8 cellular contexts compared by ENCODE assay signal in the genomic region with DNA sequence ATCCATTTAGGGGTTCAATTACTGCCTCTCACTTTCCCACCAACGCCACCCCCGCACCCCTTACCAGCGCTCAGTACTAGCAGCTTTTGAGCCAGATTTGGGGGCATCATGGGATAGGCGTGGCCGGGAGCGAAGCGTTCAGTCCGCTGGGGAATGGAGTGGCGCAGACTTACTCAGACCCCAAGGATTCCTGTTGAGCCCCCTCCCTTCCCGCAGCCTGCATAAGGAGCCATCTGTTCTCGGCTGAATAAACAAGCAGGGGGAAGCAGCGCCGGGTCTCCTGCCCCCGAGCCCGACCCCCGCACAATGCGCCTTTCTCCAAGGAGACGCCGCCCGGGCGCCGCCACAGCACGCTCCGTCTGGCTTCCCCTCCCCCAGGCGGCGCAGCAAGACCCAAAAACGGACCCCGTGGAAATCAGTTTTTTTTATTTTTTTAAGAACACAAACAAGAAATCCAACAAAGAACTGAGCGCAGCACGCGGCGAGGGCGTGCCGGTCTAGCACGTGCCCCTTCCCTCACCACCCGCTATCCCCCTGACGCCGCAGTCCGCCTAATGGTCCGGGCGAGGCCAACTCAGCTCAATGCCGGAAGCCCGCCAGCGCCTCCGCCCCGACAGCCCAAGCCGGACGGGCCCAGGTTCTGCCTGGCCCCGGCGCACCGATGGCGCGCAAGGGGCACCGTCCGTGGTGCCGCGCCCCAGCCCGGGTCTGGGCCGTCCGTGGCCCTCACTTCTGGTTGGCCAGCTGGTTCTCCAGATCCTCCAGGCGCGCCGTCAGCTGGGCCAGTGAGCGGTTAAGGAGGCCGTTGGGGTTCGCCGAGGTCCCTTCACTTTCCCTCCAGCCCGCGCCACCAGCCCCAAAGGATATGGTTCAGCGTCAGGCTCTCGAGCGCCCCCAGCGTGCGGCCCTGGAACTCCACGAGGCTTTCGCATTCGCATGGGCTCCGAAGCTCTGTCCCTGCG. TPM values are rescaled to one million over a fixed set of nuclear protein-coding genes. Genes with fewer than 3 reads are reported as not detected.
DNase-seq lines count a peak whose midpoint lies in the region; ATAC-seq and TF ChIP-seq lines count a peak whose summit lies in the region.

No MANE protein-coding gene starts in this region.

- H3K36me3 Mint-ChIP-seq in CD4-positive, alpha-beta T cell (ENCODE audit: low read depth): no peaks in the 10 kb centered on the region

- no peak overlapping the region for H3K27ac ChIP-seq in CD4-positive, alpha-beta T cell (ENCODE audit: low read depth, low read length)
- H3K27ac ChIP-seq in HEK293 (ENCODE audit: extremely low read depth, low read depth, low read length): no peak overlapping the region
- no peak overlapping the region for H3K27ac ChIP-seq in liver (ENCODE audit: low read depth in 1 of 2, low read length in 2 of 2)

- H3K9me3 ChIP-seq in CD4-positive, alpha-beta T cell (ENCODE audit: control insufficient read depth, low read length): no peaks in the 10 kb centered on the region
- H3K9me3 ChIP-seq in HEK293 (ENCODE audit: control insufficient read depth, insufficient read depth, low read depth, low read length) (no peaks in the 10 kb centered on the region), liver (ENCODE audit: control insufficient read depth in 4 of 4, low read length in 3 of 4) (no peaks in the 10 kb centered on the region)

- peak overlapping the region; percentile 82 for H3K4me3 Mint-ChIP-seq in CD4-positive, alpha-beta T cell

- H3K36me3 ChIP-seq in HEK293 (ENCODE audit: control insufficient read depth in 2 of 2, insufficient read depth in 1 of 2, low read length in 2 of 2) (no peaks in the 10 kb centered on the region), liver (ENCODE audit: control insufficient read depth in 4 of 4, insufficient read depth in 3 of 4, low read depth in 1 of 4, low read length in 3 of 4) (no peaks in the 10 kb centered on the region)

- POLR2A ChIA-PET in CD4-positive, alpha-beta T cell (lab: Charles Lee): interaction anchor here (1.0 kb wide), 1 partner anchor 9 kb away, joined by 3 read pairs; no protein-coding TSS in a partner anchor
- POLR2A ChIA-PET in HEK293 (lab: Yijun Ruan, JAX): interaction anchor here (0.8 to 1.1 kb wide), 3 partner anchors 25 to 408 kb away, joined by 3 read pairs; a partner anchor contains a TSS

- peaks cover 66% of the 10 kb centered on the region for H3K27me3 Mint-ChIP-seq in CD4-positive, alpha-beta T cell

- peak; percentile 95 for TF ChIP-seq CTCF in CD4-positive, alpha-beta T cell (IDR thresholded peaks at IDR 0.05)
- TF ChIP-seq CTCF in HEK293 (tag by site-specific recombination; IDR thresholded peaks at IDR 0.05) (peak; percentile 45; the same call in 1 of the 2 replicates), liver (IDR thresholded peaks at IDR 0.05; ENCODE audit: low read depth, low read length, missing input control) (peak; percentile 87)

- WGBS in liver: 7% methylated on average over 79 of the region's 79 CpGs

- H3K4me3 ChIP-seq in HEK293 (ENCODE audit: low read depth, low read length): peak overlapping the region; percentile 46
- H3K4me3 ChIP-seq in liver (ENCODE audit: low read depth in 1 of 3, low read length in 3 of 3): peak overlapping the region; percentile 4 to 45 (median 17)

- CTCF ChIA-PET in CD4-positive, alpha-beta T cell (lab: Charles Lee): interaction anchor here (0.6 to 2.3 kb wide), 14 partner anchors 10 to 1043 kb away, joined by 3 to 12 read pairs (median 3); a partner anchor contains a TSS
- CTCF ChIA-PET in HEK293 (lab: Yijun Ruan, JAX): interaction anchor here (0.5 to 5.9 kb wide), 68 partner anchors 8 to 478 kb away, joined by 3 to 58 read pairs (median 4); a partner anchor contains a TSS

- no peaks in the 10 kb centered on the region for H3K9me3 Mint-ChIP-seq in CD4-positive, alpha-beta T cell

- no peak overlapping the region for H3K9ac ChIP-seq in liver (ENCODE audit: low read depth in 1 of 2, low read length in 2 of 2)

- peak; percentile 92 for ATAC-seq in CD4-positive, alpha-beta T cell (ENCODE audit: poor library complexity)
- ATAC-seq in GM21786 (IDR thresholded peaks at IDR 0.05; ENCODE audit: unreplicated experiment): no peak

- peak; percentile 63 to 84 (median 72) for DNase-seq in CD4-positive, alpha-beta T cell
- DNase-seq in NCI-H345 (lab: John Stamatoyannopoulos, UW) (peak; percentile 85), dermis blood vessel endothelial cell (peak; percentile 81)
- peak; percentile 76 to 77 for DNase-seq in activated CD4-positive, alpha-beta T cell treated with anti-CD3 and anti-CD28 coated beads, Interleukin-2, amount 50 U/mL, for 24 hours (ENCODE audit: low read depth in 1 of 2, low spot score in 1 of 2)
- DNase-seq in stimulated activated CD4-positive, alpha-beta T cell treated with anti-CD3 and anti-CD28 coated beads, Interleukin-2, amount 100 ng/mL, for 48 hours: peak; percentile 89 to 91

- H3K27ac Mint-ChIP-seq in CD4-positive, alpha-beta T cell: no peak overlapping the region

- TF ChIP-seq RAD21 in liver (IDR thresholded peaks at IDR 0.05): peak; percentile 63 to 73

- peaks cover 23% of the 10 kb centered on the region for H3K27me3 ChIP-seq in CD4-positive, alpha-beta T cell (ENCODE audit: control insufficient read depth, insufficient read depth, low read length)
- H3K27me3 ChIP-seq in liver (ENCODE audit: control insufficient read depth in 4 of 4, insufficient read depth in 4 of 4, low read length in 3 of 4): peaks cover 0 to 2% (median 0%) of the 10 kb centered on the region in 4 donors

- no peaks in the 10 kb centered on the region for H3K4me1 ChIP-seq in HEK293 (ENCODE audit: control insufficient read depth, insufficient read depth, low read length)
- peaks cover 0 to 12% (median 6%) of the 10 kb centered on the region in 4 donors for H3K4me1 ChIP-seq in liver (ENCODE audit: control insufficient read depth in 4 of 4, insufficient read depth in 4 of 4, low read length in 3 of 4)

- intact Hi-C loops in CD4-positive, alpha-beta T cell (cut with DNase I, micrococcal nuclease): loop anchor here (5.0 kb wide), 2 partner anchors 281 to 606 kb away; no protein-coding TSS in a partner anchor

- no peaks in the 10 kb centered on the region for H3K4me1 Mint-ChIP-seq in CD4-positive, alpha-beta T cell (ENCODE audit: low read depth)

TF ChIP-seq in HEK293, 187 proteins besides CTCF, POLR2A, EP300 and RAD21:
- peak; percentile 35; the same call in 1 of the 2 replicates for TF ChIP-seq ZFHX2 (tag by site-specific recombination; conservative IDR thresholded peaks at IDR 0.05)
- no peak for TF ChIP-seq ZNF132 (tag by site-specific recombination; IDR thresholded peaks at IDR 0.05; ENCODE audit: borderline replicate concordance)

TF ChIP-seq in liver, 16 proteins besides CTCF, POLR2A, EP300 and RAD21:
- TF ChIP-seq YY1 (IDR thresholded peaks at IDR 0.05) (no peak), FOXA1 (IDR thresholded peaks at IDR 0.05) (no peak), RXRA (IDR thresholded peaks at IDR 0.05) (no peak), FOXA2 (IDR thresholded peaks at IDR 0.05) (no peak), HNF4A (conservative IDR thresholded peaks at IDR 0.05) (no peak), HNF4G (IDR thresholded peaks at IDR 0.05) (no peak), TAF1 (conservative IDR thresholded peaks at IDR 0.05) (no peak), NR2F2 (IDR thresholded peaks at IDR 0.05) (no peak)
- TF ChIP-seq, protein P1, sequence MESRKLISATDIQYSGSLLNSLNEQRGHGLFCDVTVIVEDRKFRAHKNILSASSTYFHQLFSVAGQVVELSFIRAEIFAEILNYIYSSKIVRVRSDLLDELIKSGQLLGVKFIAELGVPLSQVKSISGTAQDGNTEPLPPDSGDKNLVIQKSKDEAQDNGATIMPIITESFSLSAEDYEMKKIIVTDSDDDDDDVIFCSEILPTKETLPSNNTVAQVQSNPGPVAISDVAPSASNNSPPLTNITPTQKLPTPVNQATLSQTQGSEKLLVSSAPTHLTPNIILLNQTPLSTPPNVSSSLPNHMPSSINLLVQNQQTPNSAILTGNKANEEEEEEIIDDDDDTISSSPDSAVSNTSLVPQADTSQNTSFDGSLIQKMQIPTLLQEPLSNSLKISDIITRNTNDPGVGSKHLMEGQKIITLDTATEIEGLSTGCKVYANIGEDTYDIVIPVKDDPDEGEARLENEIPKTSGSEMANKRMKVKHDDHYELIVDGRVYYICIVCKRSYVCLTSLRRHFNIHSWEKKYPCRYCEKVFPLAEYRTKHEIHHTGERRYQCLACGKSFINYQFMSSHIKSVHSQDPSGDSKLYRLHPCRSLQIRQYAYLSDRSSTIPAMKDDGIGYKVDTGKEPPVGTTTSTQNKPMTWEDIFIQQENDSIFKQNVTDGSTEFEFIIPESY (IDR thresholded peaks at IDR 0.05): no peak

RNA-seq across cellular contexts. Expression of a gene that starts 13.3 kb away (rescaled TPM):
- not detected for total RNA-seq in CD4-positive, alpha-beta T cell
- total RNA-seq in dermis blood vessel endothelial cell (not detected in 2 replicates), liver (not detected)
- polyA plus RNA-seq in liver: not detected

RNA-seq across cellular contexts. Expression of a gene that starts 14.8 kb away (rescaled TPM):
- not detected for total RNA-seq in CD4-positive, alpha-beta T cell
- total RNA-seq in dermis blood vessel endothelial cell (0.09 and 0.17 TPM in 2 replicates), liver (not detected)
- under 1 TPM in 1 of 2 donors, not detected in 1; 0.05 TPM for polyA plus RNA-seq in liver

RNA-seq across cellular contexts. Expression of a gene that starts 39.0 kb away (rescaled TPM):
- not detected for total RNA-seq in CD4-positive, alpha-beta T cell
- total RNA-seq in dermis blood vessel endothelial cell (0.70 and 2.0 TPM in 2 replicates), liver (10 to 100 TPM in 1 of 2 donors, 1 to 10 TPM in 1; 1.9 to 60.1 TPM)
- polyA plus RNA-seq in liver: 100 to 1,000 TPM; 128 to 308 TPM

RNA-seq across cellular contexts. Expression of a gene that starts 54.9 kb away (rescaled TPM):
- 1 to 10 TPM; 1.0 to 1.1 TPM for total RNA-seq in CD4-positive, alpha-beta T cell
- 41.5 and 79.3 TPM in 2 replicates for total RNA-seq in dermis blood vessel endothelial cell
- total RNA-seq in liver: 100 to 1,000 TPM in 1 of 2 donors, 10 to 100 TPM in 1; 54.4 to 147 TPM
- polyA plus RNA-seq in liver: 10 to 100 TPM; 80.6 to 86.5 TPM

Comparison
In these comparisons a context has a peak if more than half of its experiments do, and no peak if none do; other contexts are left out.
1. CTCF ChIP-seq: peak in every context shown above with its lines; median percentile 95 in CD4-positive, alpha-beta T cell; 87 in liver; 45 in HEK293.